9 cellular contexts compared by ENCODE assay signal in the genomic region with DNA sequence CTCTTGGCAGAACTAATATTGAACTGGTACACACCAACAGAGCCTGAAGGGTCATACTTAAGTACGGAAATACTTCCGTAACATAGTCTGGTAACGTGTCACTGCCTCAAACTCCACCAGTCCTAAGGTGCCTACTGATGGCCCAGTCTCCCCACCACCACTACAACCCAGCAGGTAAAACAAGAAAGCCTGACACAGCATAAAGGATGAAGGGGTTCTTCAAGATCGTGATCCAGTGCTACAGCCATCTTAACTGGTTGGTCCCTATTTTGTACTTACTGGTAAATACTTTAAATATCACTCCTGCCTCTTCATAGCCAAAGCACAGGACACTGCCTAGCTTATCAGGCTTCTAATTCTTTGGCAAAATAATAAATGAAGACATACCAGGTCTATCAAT.
"Had no signal": no experiment of that assay in that cellular context is flagged by ENCODE, and none has a peak within 500 bp of the region (broad histone marks: within the 10 kb centered on the region; RNA-seq: fewer than 3 reads in every experiment).

No MANE protein-coding gene starts in this region.

- H2AFZ ChIP-seq: GM23338 had no signal

- H3K4me1 ChIP-seq: HAP-1 had no signal

- H3K9ac ChIP-seq: KMS-11 had no signal

- ATAC-seq: GM23338, HCT116 had no signal

- FAIRE-seq: HTR-8/SVneo had no signal

- DNase-seq: H7, HFFc6, Karpas-422, KBM-7 had no signal

- H3K27ac ChIP-seq: KMS-11 had no signal

- H3K36me3 ChIP-seq: HAP-1 had no signal

- H3K4me3 ChIP-seq: GM23338, HAP-1 had no signal

- H3K9me3 ChIP-seq: HAP-1 had no signal

- H3K4me2 ChIP-seq: GM23338, KMS-11 had no signal
